8 cellular contexts compared by ENCODE assay signal in genomic region chr2:190781604-190782198, GRCh38.
A peak's percentile ranks its signal among the peaks of the same experiment; 100 is the strongest.
DNase-seq lines count a peak whose midpoint lies in the region; ATAC-seq and TF ChIP-seq lines count a peak whose summit lies in the region.

No MANE protein-coding gene starts in this region.

- H3K27ac Mint-ChIP-seq in endodermal cell (no peak overlapping the region), naive B cell (no peak overlapping the region)

- no peaks in the 10 kb centered on the region for H3K27me3 Mint-ChIP-seq in endodermal cell (ENCODE audit: insufficient read depth)
- H3K27me3 Mint-ChIP-seq in naive B cell: peaks cover 0 to 12% (median 11%) of the 10 kb centered on the region in 3 donors

- 38% methylated on average over 4 of the region's 4 CpGs; no CpG with 5 or more reads in 1 of the 2 experiments for WGBS in endodermal cell (ENCODE audit: insufficient coverage in 1 of 2, insufficient read length in 1 of 2), 2 experiments

- H3K9me3 Mint-ChIP-seq in endodermal cell (peaks cover 38% of the 10 kb centered on the region), naive B cell (peaks cover 0 to 5% (median 3%) of the 10 kb centered on the region in 7 donors)

- H3K9ac ChIP-seq in endodermal cell (ENCODE audit: extremely low read depth, low read length, poor library complexity, severe bottlenecking): no peak overlapping the region

- no peaks in the 10 kb centered on the region for H3K27me3 ChIP-seq in endodermal cell (ENCODE audit: control insufficient read depth, insufficient read depth, low read length, poor library complexity, severe bottlenecking)
- no peaks in the 10 kb centered on the region for H3K27me3 ChIP-seq in tibial artery

- H3K36me3 ChIP-seq in endodermal cell (ENCODE audit: control insufficient read depth, insufficient read depth, low read length) (no peaks in the 10 kb centered on the region), tibial artery (no peaks in the 10 kb centered on the region)

- intact Hi-C loops in tibial artery (cut with DNase I; ENCODE audit: low total_unique reads): loop anchor here (2.0 kb wide), 1 partner anchor 247 kb away; no protein-coding TSS in a partner anchor

- H3K36me3 Mint-ChIP-seq in endodermal cell (ENCODE audit: low read depth): no peaks in the 10 kb centered on the region
- no peaks in the 10 kb centered on the region for H3K36me3 Mint-ChIP-seq in naive B cell

- H3K4me3 Mint-ChIP-seq in endodermal cell: no peak overlapping the region
- no peak overlapping the region for H3K4me3 Mint-ChIP-seq in naive B cell

- peaks cover 9% of the 10 kb centered on the region for H3K4me1 Mint-ChIP-seq in endodermal cell
- no peaks in the 10 kb centered on the region for H3K4me1 Mint-ChIP-seq in naive B cell

- ATAC-seq in naive B cell (ENCODE audit: low read depth in 2 of 2) (peak; percentile 35 to 55), GM21529 (IDR thresholded peaks at IDR 0.05; ENCODE audit: unreplicated experiment) (no peak)

- H3K4me1 ChIP-seq in endodermal cell (ENCODE audit: control insufficient read depth, insufficient read depth, low read length) (peaks cover 3% of the 10 kb centered on the region), tibial artery (peaks cover 0 to 8% (median 3%) of the 10 kb centered on the region in 4 donors)

- H3K9me3 ChIP-seq in endodermal cell (ENCODE audit: control insufficient read depth, low read length) (peaks cover 25% of the 10 kb centered on the region), tibial artery (peaks cover 0 to 8% (median 0%) of the 10 kb centered on the region in 3 donors)

- H3K27ac ChIP-seq in endodermal cell (ENCODE audit: low read depth, low read length): no peak overlapping the region
- no peak overlapping the region for H3K27ac ChIP-seq in tibial artery

- peak; percentile 82 for DNase-seq in AG20443 (ENCODE audit: low spot score)
- DNase-seq in GM20000 (ENCODE audit: low spot score): peak; percentile 54
- peak; percentile 47 for DNase-seq in NCI-H460 (ENCODE audit: extremely low read depth, low read depth)
- DNase-seq in activated CD4-positive, alpha-beta T cell treated with anti-CD3 and anti-CD28 coated beads for 48 hours: peak; percentile 70
- DNase-seq in endodermal cell: peak; percentile 77
- peak; percentile 36 for DNase-seq in naive B cell
- DNase-seq in tibial artery: no peak

- H3K4me3 ChIP-seq in endodermal cell (ENCODE audit: low read length) (no peak overlapping the region), tibial artery (no peak overlapping the region)

- no peak for TF ChIP-seq CTCF in GM20000 (IDR thresholded peaks at IDR 0.05; ENCODE audit: extremely low read depth, missing control alignments)
- peak; percentile 90 for TF ChIP-seq CTCF in endodermal cell (conservative IDR thresholded peaks at IDR 0.05)
- peak; percentile 53 to 55 for TF ChIP-seq CTCF in tibial artery (IDR thresholded peaks at IDR 0.05)

Comparison
In these comparisons a context has a peak if more than half of its experiments do, and no peak if none do; other contexts are left out.
1. DNase-seq: peak in AG20443 (single experiment), GM20000 (single experiment), NCI-H460 (single experiment), activated CD4-positive, alpha-beta T cell treated with anti-CD3 and anti-CD28 coated beads for 48 hours (single experiment), endodermal cell (single experiment) and naive B cell (single experiment); none in tibial artery (0 of 2).